In genomic region chr4:676871-677235, GRCh38 we compare ENCODE assay signal across 1 cellular context.
TF ChIP-seq lines count a peak whose summit lies in the region.

No MANE protein-coding gene starts in this region.

TF ChIP-seq in K562, 482 proteins besides CTCF, POLR2A, EP300 and RAD21:
- TF ChIP-seq TCF7L2 (IDR thresholded peaks at IDR 0.05; ENCODE audit: low read depth, low read length), result no peak
- peak; percentile 12; the same call in 1 of the 2 replicates for TF ChIP-seq POLR2G (IDR thresholded peaks at IDR 0.05; ENCODE audit: low read depth, low read length)
